Comparison of ENCODE assay signal across 31 cellular contexts in the genomic region with DNA sequence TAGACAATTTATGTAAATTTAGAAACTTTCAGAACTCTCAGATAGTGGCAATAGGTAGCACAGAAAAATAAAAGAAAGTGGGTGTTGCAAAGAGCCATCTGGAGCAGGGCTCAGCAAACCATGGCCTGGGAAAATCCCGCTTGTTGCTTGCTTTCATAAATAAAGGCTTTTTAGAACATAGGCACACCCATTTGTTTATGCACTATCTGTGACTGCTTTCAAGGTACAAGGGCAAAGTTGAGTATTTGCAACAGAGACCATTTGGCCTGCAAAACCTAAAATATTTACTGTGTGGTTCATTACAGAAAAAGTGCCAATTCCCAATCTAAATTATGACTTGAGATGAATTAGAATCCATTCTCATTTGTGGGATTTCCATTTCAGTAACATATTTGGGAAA. TPM values are rescaled to one million over a fixed set of nuclear protein-coding genes. Genes with fewer than 3 reads are reported as not detected.
"Had no signal": no experiment of that assay in that cellular context is flagged by ENCODE, and none has a peak within 500 bp of the region (broad histone marks: within the 10 kb centered on the region; RNA-seq: fewer than 3 reads in every experiment).

No MANE protein-coding gene starts in this region.

- DNase-seq: activated CD4-positive, alpha-beta T cell treated with anti-CD3 and anti-CD28 coated beads for 36 hours; activated CD4-positive, alpha-beta T cell treated with anti-CD3 and anti-CD28 coated beads, Interleukin-2, amount 10 ng/mL, durations not matched to agents 7 days and 5 days; activated CD4-positive, alpha-beta T cell treated with anti-CD3 and anti-CD28 coated beads, Interleukin-2, amount 50 U/mL, for 48 hours; activated CD8-positive, alpha-beta T cell treated with anti-CD3 and anti-CD28 coated beads, Interleukin-2, amount 10 ng/mL, durations not matched to agents 7 days and 5 days; activated gamma-delta T cell; activated naive CD4-positive, alpha-beta T cell treated with anti-CD3 and anti-CD28 coated beads for 36 hours; activated T-cell treated with anti-CD3 and anti-CD28 coated beads, Interleukin-2, amount 50 U/mL, for 24 hours; adrenal gland; central memory CD4-positive, alpha-beta T cell; MM.1S; MV-4-11; NCI-H1092; NCI-H1436 treated with DMSO at 0.1 percent for 48 hours; NCI-H1694 treated with DMSO at 0.1 percent for 48 hours; NCI-H2029; NCI-H345; NCI-H524 treated with DMSO at 0.1 percent for 48 hours; NK-92 treated with Interleukin-12 subunit alpha and Interleukin-12 subunit beta, amount 100 ng/mL, for 24 hours; PC-3; Peyer's patch; RPMI8226; SHP77 treated with DMSO at 0.1 percent for 48 hours; SK-N-SH had no signal

- H3K9me3 ChIP-seq: adrenal gland, Peyer's patch, SJSA1, SK-N-SH had no signal

- ATAC-seq: activated CD4-positive, alpha-beta T cell treated with anti-CD3 and anti-CD28 coated beads for 36 hours; activated CD4-positive, CD25-positive, alpha-beta regulatory T cell treated with anti-CD3 and anti-CD28 coated beads, Interleukin-2, amount 50 U/mL, for 24 hours; activated CD8-positive, alpha-beta T cell treated with anti-CD3 and anti-CD28 coated beads, Interleukin-2, amount 10 ng/mL, durations not matched to agents 7 days and 5 days; activated naive CD4-positive, alpha-beta T cell treated with anti-CD3 and anti-CD28 coated beads, Interleukin-2, amount 50 U/mL, for 72 hours; PC-3; WTC11 had no signal

- H3K27ac ChIP-seq: adrenal gland, KMS-11, Peyer's patch, SJSA1 had no signal

- H3K36me3 ChIP-seq: adrenal gland, Peyer's patch, SJSA1 had no signal

- H3K27me3 ChIP-seq: adrenal gland, Peyer's patch, SJSA1 had no signal

- H3K4me3 ChIP-seq: adrenal gland, Peyer's patch, SJSA1 had no signal

- H3K9ac ChIP-seq: KMS-11, SK-N-SH had no signal

- H3K4me2 ChIP-seq: KMS-11, SK-N-SH had no signal

- H3K4me1 ChIP-seq: adrenal gland, Peyer's patch, SJSA1 had no signal

RNA-seq across cellular contexts. Expression of gene DPT, which starts 43.4 kb away (rescaled TPM):
- total RNA-seq: activated CD4-positive, alpha-beta T cell treated with anti-CD3 and anti-CD28 coated beads for 36 hours; activated CD4-positive, alpha-beta T cell treated with anti-CD3 and anti-CD28 coated beads, Interleukin-2, amount 10 ng/mL, durations not matched to agents 7 days and 5 days; activated CD8-positive, alpha-beta T cell treated with anti-CD3 and anti-CD28 coated beads, Interleukin-2, amount 10 ng/mL, durations not matched to agents 7 days and 5 days; activated naive CD4-positive, alpha-beta T cell treated with anti-CD3 and anti-CD28 coated beads for 36 hours; activated naive CD4-positive, alpha-beta T cell treated with anti-CD3 and anti-CD28 coated beads, Interleukin-2, amount 50 U/mL, for 72 hours; activated T-helper 2 cell treated with anti-CD3 and anti-CD28 coated beads, Interferon-gamma antibody, Interleukin-2, Interleukin-4, amounts not matched to agents 10 μg/mL and 5 μg/mL and 100 μg/mL, durations not matched to agents 14 hours and 24 hours and 36 hours; LHCN-M2; NCI-H460; PC-3; SJSA1; WTC11 had no signal
